In the genomic region with DNA sequence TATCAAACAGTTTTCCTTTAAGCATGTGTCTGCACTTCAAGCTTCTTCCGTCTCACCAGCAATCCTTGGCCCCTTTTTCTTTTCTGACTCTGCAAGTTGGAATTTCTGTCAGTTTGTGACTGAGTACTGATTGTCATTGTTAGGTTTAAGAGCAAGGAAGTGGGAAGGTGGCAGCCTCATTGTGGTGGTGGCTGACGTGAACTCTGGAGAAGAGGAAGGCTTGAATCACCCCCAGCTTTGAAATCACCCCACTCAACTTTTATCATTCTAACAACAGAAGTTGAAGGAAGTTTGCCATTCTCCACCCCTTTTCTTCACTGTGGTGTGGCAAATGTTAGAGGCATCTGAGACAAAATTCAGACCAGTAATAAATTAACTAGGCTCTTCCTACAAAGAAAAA, we compare ENCODE assay signal across 1 cellular context.
TF ChIP-seq lines count a peak whose summit lies in the region.

No MANE protein-coding gene starts in this region.

TF ChIP-seq in H1, 55 proteins besides CTCF, POLR2A, EP300 and RAD21 (continued from another document):
- TF ChIP-seq TCF12 (IDR thresholded peaks at IDR 0.05; ENCODE audit: low read depth, low read length) (no peak), JUN (IDR thresholded peaks at IDR 0.05; ENCODE audit: low read depth, low read length) (no peak), SIX5 (IDR thresholded peaks at IDR 0.05; ENCODE audit: low read depth, low read length) (no peak), ZNF274 (IDR thresholded peaks at IDR 0.05; ENCODE audit: borderline replicate concordance, extremely low read depth, low read length) (no peak), HDAC2 (IDR thresholded peaks at IDR 0.05; ENCODE audit: borderline replicate concordance in 1 of 2, low read depth in 2 of 2, low read length in 2 of 2) (no peak), SP4 (IDR thresholded peaks at IDR 0.05; ENCODE audit: low read length) (no peak), CEBPB (IDR thresholded peaks at IDR 0.05; ENCODE audit: low read depth, low read length) (no peak)
